Comparison of ENCODE assay signal across 16 cellular contexts in the genomic region with DNA sequence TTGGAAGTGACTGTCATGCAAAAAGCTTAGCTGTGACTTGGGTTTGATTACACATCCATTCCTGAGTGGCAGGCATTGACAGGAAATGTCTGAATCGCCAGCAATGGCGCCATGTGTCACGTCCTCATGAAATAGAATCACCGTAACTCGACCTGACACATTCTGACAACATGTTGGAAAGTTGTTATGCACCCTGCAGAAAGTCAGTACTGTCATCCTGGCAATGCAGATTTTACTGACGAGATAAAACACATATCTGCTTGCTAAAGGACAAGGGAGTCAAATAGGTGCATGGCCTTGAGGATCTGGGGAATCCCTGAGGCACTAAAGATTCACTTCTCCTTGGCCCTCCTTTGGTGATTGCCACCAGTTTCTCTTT.
A peak's percentile ranks its signal among the peaks of the same experiment; 100 is the strongest.
DNase-seq lines count a peak whose midpoint lies in the region; ATAC-seq and TF ChIP-seq lines count a peak whose summit lies in the region.
"Had no signal": no experiment of that assay in that cellular context is flagged by ENCODE, and none has a peak within 500 bp of the region (broad histone marks: within the 10 kb centered on the region; RNA-seq: fewer than 3 reads in every experiment).

No MANE protein-coding gene starts in this region.

- TF ChIP-seq CTCF in smooth muscle cell (IDR thresholded peaks at IDR 0.05; ENCODE audit: borderline replicate concordance, insufficient read depth, poor library complexity, severe bottlenecking), result no peak

- H3K4me2 ChIP-seq in smooth muscle cell, result peak overlapping the region; percentile 59

- no peaks in the 10 kb centered on the region for H3K9me3 ChIP-seq in smooth muscle cell (replicated peaks; ENCODE audit: low read depth)
- H3K9me3 ChIP-seq: Peyer's patch, thyroid gland had no signal

- H3K27me3 ChIP-seq in smooth muscle cell (ENCODE audit: low read depth), result no peaks in the 10 kb centered on the region
- H3K27me3 ChIP-seq: cardiac muscle cell, Peyer's patch, thyroid gland had no signal

- no peak overlapping the region for H2AFZ ChIP-seq in smooth muscle cell (ENCODE audit: low read depth)

- no peaks in the 10 kb centered on the region for H4K20me1 ChIP-seq in smooth muscle cell (ENCODE audit: low read depth)

- no peak for ATAC-seq in HG03045 (IDR thresholded peaks at IDR 0.05; ENCODE audit: unreplicated experiment)

- no peaks in the 10 kb centered on the region for H3F3A ChIP-seq in smooth muscle cell (ENCODE audit: low read depth)

- H3K4me3 ChIP-seq in smooth muscle cell, result no peak overlapping the region
- H3K4me3 ChIP-seq: cardiac muscle cell, Peyer's patch, thyroid gland had no signal

- H3K4me1 ChIP-seq in smooth muscle cell (ENCODE audit: low read depth), result no peaks in the 10 kb centered on the region
- H3K4me1 ChIP-seq: Peyer's patch, thyroid gland had no signal

- 73% methylated on average over 6 of the region's 6 CpGs for WGBS in smooth muscle cell (ENCODE audit: low lambda C conversion rate)

- no peak overlapping the region for H3K9ac ChIP-seq in smooth muscle cell (ENCODE audit: low read depth)

- no peaks in the 10 kb centered on the region for H3K36me3 ChIP-seq in smooth muscle cell (ENCODE audit: low read depth)
- H3K36me3 ChIP-seq: cardiac muscle cell, Peyer's patch, thyroid gland had no signal

- H3K79me2 ChIP-seq in smooth muscle cell (ENCODE audit: low read depth), result no peaks in the 10 kb centered on the region

- peak overlapping the region; percentile 73 for H3K27ac ChIP-seq in smooth muscle cell (ENCODE audit: low read depth)
- H3K27ac ChIP-seq: cardiac muscle cell, Peyer's patch, thyroid gland had no signal

- DNase-seq in NCI-H510A treated with DMSO at 0.1 percent for 48 hours (lab: John Stamatoyannopoulos, UW) (peak; percentile 35), NCI-H510A (lab: John Stamatoyannopoulos, UW) (no peak), RKO (ENCODE audit: low spot score) (peak; percentile 3), iris pigment epithelial cell (ENCODE audit: low read depth) (peak; percentile 18), smooth muscle cell (lab: John Stamatoyannopoulos, UW; ENCODE audit: unreplicated experiment) (no peak), HuH-7 (ENCODE audit: low spot score) (no peak), NCI-H187 (lab: John Stamatoyannopoulos, UW) (no peak)
- DNase-seq: activated CD4-positive, alpha-beta memory T cell treated with anti-CD3 and anti-CD28 coated beads, Interleukin-2, amount 10 ng/mL, durations not matched to agents 7 days and 5 days; activated gamma-delta T cell treated with Interleukin-2 at 50 U/mL for 16 hours; hippocampal formation; NCI-H345; occipital lobe; Peyer's patch; thyroid gland had no signal

Comparison
In these comparisons a context has a peak if more than half of its experiments do, and no peak if none do; other contexts are left out.
1. DNase-seq: peak in NCI-H510A treated with DMSO at 0.1 percent for 48 hours (single experiment), RKO (single experiment) and iris pigment epithelial cell (single experiment); none in NCI-H510A (single experiment), smooth muscle cell (single experiment), HuH-7 (single experiment) and NCI-H187 (0 of 2).